ENCODE assay signal across 11 cellular contexts in the genomic region with DNA sequence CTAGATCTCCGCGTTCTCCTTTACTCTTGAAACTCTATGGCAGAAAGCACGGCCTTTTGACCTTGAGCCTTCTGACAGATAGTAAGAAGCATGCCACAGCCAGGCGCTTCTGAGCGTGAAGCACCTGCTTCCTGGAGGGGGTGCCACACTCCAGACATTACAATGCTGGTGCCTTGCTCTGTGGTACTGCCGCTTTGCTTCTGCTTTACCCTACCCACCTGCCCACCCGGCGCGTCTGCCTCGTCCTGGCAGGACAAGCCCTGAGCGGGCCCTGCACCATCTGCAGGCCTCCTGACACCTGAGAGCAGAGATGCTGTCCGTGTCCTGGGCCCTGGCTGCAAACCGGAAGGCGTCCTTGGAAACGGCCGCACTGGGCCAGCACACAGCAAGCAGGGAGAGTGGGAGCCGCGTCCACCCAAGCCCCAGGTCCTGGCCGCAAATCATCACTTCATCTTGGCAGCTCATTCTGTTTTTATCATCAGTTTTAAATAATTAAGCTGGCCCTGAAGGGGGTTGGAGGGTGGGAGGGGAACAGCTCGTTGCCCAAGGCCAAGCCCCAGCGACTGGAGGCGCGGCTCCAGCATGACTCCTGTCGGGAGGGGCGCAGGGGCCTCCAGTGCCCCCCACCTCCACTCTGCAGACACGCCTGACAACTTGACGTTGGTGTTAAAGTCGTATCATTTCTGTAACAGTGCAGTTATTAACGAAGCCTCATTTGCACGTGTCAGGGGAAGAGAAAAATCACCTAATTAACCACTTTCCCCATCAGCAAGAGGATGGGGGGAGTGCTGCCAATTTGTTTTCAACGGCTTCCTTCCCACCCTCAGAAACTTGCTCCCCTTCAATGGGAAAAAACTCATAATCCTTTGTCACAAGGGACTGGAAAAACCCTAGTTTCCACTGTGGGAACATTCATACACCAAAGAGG.
A peak's percentile ranks its signal among the peaks of the same experiment; 100 is the strongest.
DNase-seq lines count a peak whose midpoint lies in the region; ATAC-seq, FAIRE-seq and TF ChIP-seq lines count a peak whose summit lies in the region.
"Had no signal": no experiment of that assay in that cellular context is flagged by ENCODE, and none has a peak within 500 bp of the region (broad histone marks: within the 10 kb centered on the region; RNA-seq: fewer than 3 reads in every experiment).

No MANE protein-coding gene starts in this region.

- H3K9me3 Mint-ChIP-seq in CD4-positive, CD25-positive, alpha-beta regulatory T cell = peaks cover 0 to 1% (median 0%) of the 10 kb centered on the region in 7 donors
- no peaks in the 10 kb centered on the region for H3K9me3 Mint-ChIP-seq in MCF 10A (ENCODE audit: unreplicated experiment)

- peaks cover 7% of the 10 kb centered on the region for H3K36me3 Mint-ChIP-seq in CD4-positive, CD25-positive, alpha-beta regulatory T cell
- H3K36me3 Mint-ChIP-seq in MCF 10A (ENCODE audit: insufficient read depth, unreplicated experiment) = no peaks in the 10 kb centered on the region

- no peaks in the 10 kb centered on the region for H3K9me3 ChIP-seq in CD4-positive, CD25-positive, alpha-beta regulatory T cell (ENCODE audit: control insufficient read depth in 2 of 2, low read length in 2 of 2)
- H3K9me3 ChIP-seq: pancreas had no signal

- DNase-seq in CD4-positive, CD25-positive, alpha-beta regulatory T cell = peak in 2 of 3 donors; percentile 30 to 50
- DNase-seq in HTR-8/SVneo (ENCODE audit: insufficient read length, low spot score) (no peak), cerebellum (ENCODE audit: low spot score) (peak; percentile 37), HK-2 (ENCODE audit: unreplicated experiment) (no peak), MCF 10A (ENCODE audit: unreplicated experiment) (no peak), mucosa of gallbladder (ENCODE audit: low spot score) (no peak), NCI-H2171 treated with DMSO at 0.1 percent for 48 hours (lab: John Stamatoyannopoulos, UW) (no peak)

- no peak for TF ChIP-seq CTCF in MCF 10A (IDR thresholded peaks at IDR 0.05; ENCODE audit: unreplicated experiment)

- intact Hi-C loops in MCF 10A (cut with micrococcal nuclease) = no loop called here

- peak overlapping the region; percentile 56 to 87 (median 77) for H3K27ac Mint-ChIP-seq in CD4-positive, CD25-positive, alpha-beta regulatory T cell
- H3K27ac Mint-ChIP-seq in MCF 10A (ENCODE audit: low read depth, unreplicated experiment) = no peak overlapping the region

- H3K27ac ChIP-seq in CD4-positive, CD25-positive, alpha-beta regulatory T cell (ENCODE audit: insufficient read depth, low read length, poor library complexity, severe bottlenecking) = no peak overlapping the region
- H3K27ac ChIP-seq: epithelial cell of prostate, pancreas had no signal

- CTCF ChIA-PET in MCF 10A (lab: Yijun Ruan, JAX) = interaction anchor here (0.7 kb wide), 1 partner anchor 108 kb away, joined by 3 read pairs; no protein-coding TSS in a partner anchor

- peak; percentile 28 for FAIRE-seq in HTR-8/SVneo (lab: Jason Lieb, UNC)
- FAIRE-seq: pancreas, TTC549 had no signal

- peaks cover 16 to 52% (median 23%) of the 10 kb centered on the region in 4 donors for H3K4me1 Mint-ChIP-seq in CD4-positive, CD25-positive, alpha-beta regulatory T cell
- no peaks in the 10 kb centered on the region for H3K4me1 Mint-ChIP-seq in MCF 10A (ENCODE audit: insufficient read depth, unreplicated experiment)

- BruUV-seq in MCF 10A (replicated peaks; lab: Mats Ljungman, UMichigan) = no TSS peak

- peak overlapping the region in 1 of 4 donors; percentile 36 for H3K4me3 Mint-ChIP-seq in CD4-positive, CD25-positive, alpha-beta regulatory T cell
- H3K4me3 Mint-ChIP-seq in MCF 10A (ENCODE audit: unreplicated experiment) = no peak overlapping the region

- POLR2A ChIA-PET in MCF 10A (lab: Yijun Ruan, JAX) = no interaction called here

- peak; percentile 16 to 36 for ATAC-seq in CD4-positive, CD25-positive, alpha-beta regulatory T cell (ENCODE audit: low read depth in 2 of 2)
- peak; percentile 54 for ATAC-seq in GM18861 (IDR thresholded peaks at IDR 0.05; ENCODE audit: unreplicated experiment)

- H3K27me3 ChIP-seq in CD4-positive, CD25-positive, alpha-beta regulatory T cell (ENCODE audit: control insufficient read depth, insufficient read depth, low read length) = no peaks in the 10 kb centered on the region
- H3K27me3 ChIP-seq: pancreas had no signal

- peaks cover 29% of the 10 kb centered on the region for H3K4me1 ChIP-seq in CD4-positive, CD25-positive, alpha-beta regulatory T cell (ENCODE audit: control insufficient read depth, insufficient read depth, low read length, poor library complexity, severe bottlenecking)
- H3K4me1 ChIP-seq: pancreas had no signal

- H3K27me3 Mint-ChIP-seq in CD4-positive, CD25-positive, alpha-beta regulatory T cell = no peaks in the 10 kb centered on the region
- H3K27me3 Mint-ChIP-seq in MCF 10A (ENCODE audit: insufficient read depth, unreplicated experiment) = no peaks in the 10 kb centered on the region

- no peak overlapping the region for H3K4me3 ChIP-seq in CD4-positive, CD25-positive, alpha-beta regulatory T cell (ENCODE audit: low read depth, low read length)
- H3K4me3 ChIP-seq: pancreas had no signal

- no peaks in the 10 kb centered on the region for H3K36me3 ChIP-seq in CD4-positive, CD25-positive, alpha-beta regulatory T cell (ENCODE audit: control insufficient read depth, insufficient read depth, low read length)
- H3K36me3 ChIP-seq: pancreas had no signal

Comparison
In these comparisons a context has a peak if more than half of its experiments do, and no peak if none do; other contexts are left out.
1. DNase-seq: peak in CD4-positive, CD25-positive, alpha-beta regulatory T cell (2 of 3) and cerebellum (single experiment); none in HTR-8/SVneo (single experiment), HK-2 (single experiment), MCF 10A (single experiment), mucosa of gallbladder (single experiment) and NCI-H2171 treated with DMSO at 0.1 percent for 48 hours (single experiment).